16 cellular contexts compared by ENCODE assay signal in the genomic region with DNA sequence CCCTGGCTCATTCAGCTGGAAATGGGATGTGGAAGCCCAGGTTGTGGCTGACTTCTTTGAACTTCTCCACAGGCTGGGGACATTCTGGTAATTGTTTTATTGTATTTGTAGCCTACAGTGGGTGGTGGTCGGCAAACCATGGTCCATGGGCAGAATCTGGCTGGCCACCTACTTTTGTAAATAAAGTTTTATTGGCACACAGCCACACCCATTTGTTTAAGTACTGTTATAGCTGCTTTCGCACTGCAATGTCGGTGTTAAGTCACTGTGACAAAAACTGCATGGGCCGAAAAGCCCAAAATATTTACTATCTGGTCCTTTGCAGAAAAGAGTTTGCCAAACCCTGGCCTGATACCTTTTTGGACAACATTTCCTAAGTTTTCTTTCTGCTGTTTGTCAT.
DNase-seq lines count a peak whose midpoint lies in the region; ATAC-seq, FAIRE-seq and TF ChIP-seq lines count a peak whose summit lies in the region.
"Had no signal": no experiment of that assay in that cellular context is flagged by ENCODE, and none has a peak within 500 bp of the region (broad histone marks: within the 10 kb centered on the region; RNA-seq: fewer than 3 reads in every experiment).

No MANE protein-coding gene starts in this region.

- H3K36me3 ChIP-seq in SK-N-MC (ENCODE audit: insufficient read depth, low read length): no peaks in the 10 kb centered on the region
- no peaks in the 10 kb centered on the region for H3K36me3 ChIP-seq in GM12878 (ENCODE audit: control insufficient read depth in 2 of 2, insufficient read depth in 2 of 2, low read length in 1 of 2)
- no peaks in the 10 kb centered on the region for H3K36me3 ChIP-seq in endodermal cell (ENCODE audit: control insufficient read depth, insufficient read depth, low read length)

- H3K9ac ChIP-seq in SK-N-MC (ENCODE audit: insufficient read length) (no peak overlapping the region), GM12878 (ENCODE audit: control insufficient read depth, insufficient read depth, low read length) (no peak overlapping the region), endodermal cell (ENCODE audit: extremely low read depth, low read length, poor library complexity, severe bottlenecking) (no peak overlapping the region)

- TF ChIP-seq CTCF in GM12878 (IDR thresholded peaks at IDR 0.05 in 2 of 3, conservative IDR thresholded peaks at IDR 0.05 in 1 of 3; ENCODE audit: control insufficient read depth in 2 of 3, extremely low read depth in 1 of 3, insufficient read depth in 1 of 3, low read depth in 3 of 3, low read length in 3 of 3) (no peak), endodermal cell (conservative IDR thresholded peaks at IDR 0.05) (no peak), nephron progenitor cell (IDR thresholded peaks at IDR 0.05) (no peak)

- TF ChIP-seq EP300 in GM12878 (IDR thresholded peaks at IDR 0.05; ENCODE audit: borderline replicate concordance in 1 of 2, control insufficient read depth in 1 of 2, low read depth in 2 of 2, low read length in 2 of 2): no peak

- no peaks in the 10 kb centered on the region for H4K20me1 ChIP-seq in GM12878 (ENCODE audit: control insufficient read depth, insufficient read depth)

- no peak for TF ChIP-seq RAD21 in GM12878 (IDR thresholded peaks at IDR 0.05; ENCODE audit: insufficient read depth, low read depth, low read length)

- H3K4me3 ChIP-seq in SK-N-MC (no peak overlapping the region), GM12878 (no peak overlapping the region), endodermal cell (ENCODE audit: low read length) (no peak overlapping the region)

- POLR2A ChIA-PET in GM12878 (lab: Charles Lee): no interaction called here

- H2AFZ ChIP-seq in GM12878 (ENCODE audit: control insufficient read depth, low read depth, low read length): no peak overlapping the region

- FAIRE-seq in GM12878 (lab: Jason Lieb, UNC): no peak
- FAIRE-seq: A204.1, D721Med had no signal

- intact Hi-C loops in GM12878 (cut with micrococcal nuclease; ENCODE audit: unreplicated experiment): no loop called here

- 53% methylated on average over 4 of the region's 4 CpGs for WGBS in GM12878 (ENCODE audit: insufficient coverage, insufficient replicate concordance, low lambda C conversion rate, missing lambda C conversion rate)
- 93 to 100% methylated on average over 4 of the region's 4 CpGs for WGBS in endodermal cell (ENCODE audit: insufficient coverage in 1 of 2, insufficient read length in 1 of 2), 2 experiments

- SMC1A ChIA-PET in GM12878 (lab: Charles Lee; ENCODE audit: uncharacterized antibody, unreplicated experiment): no interaction called here

- TF ChIP-seq POLR2A in GM12878 (IDR thresholded peaks at IDR 0.05; ENCODE audit: low read depth, low read length): no peak

- H3K36me3 Mint-ChIP-seq in endodermal cell (ENCODE audit: low read depth) (peaks cover 5% of the 10 kb centered on the region), nephron progenitor cell (ENCODE audit: low read depth) (peaks cover 32% of the 10 kb centered on the region)
- no peaks in the 10 kb centered on the region for H3K36me3 Mint-ChIP-seq in activated T-cell treated with anti-CD3 and anti-CD28 coated beads, Interleukin-2, amount 50 U/mL, for 24 hours (ENCODE audit: low read depth)

- H3K9me3 Mint-ChIP-seq in endodermal cell: no peaks in the 10 kb centered on the region
- no peaks in the 10 kb centered on the region for H3K9me3 Mint-ChIP-seq in nephron progenitor cell
- peaks cover 2% of the 10 kb centered on the region for H3K9me3 Mint-ChIP-seq in activated T-cell treated with anti-CD3 and anti-CD28 coated beads, Interleukin-2, amount 50 U/mL, for 24 hours
- H3K9me3 Mint-ChIP-seq: CD4-positive, alpha-beta T cell; H9 had no signal

- DNase-seq in SK-N-MC (ENCODE audit: low read depth, low spot score): no peak
- no peak for DNase-seq in GM12878 (ENCODE audit: low read depth, low spot score)
- DNase-seq in endodermal cell: peak; percentile 39
- no peak for DNase-seq in nephron progenitor cell
- no peak for DNase-seq in NCI-H524 (lab: John Stamatoyannopoulos, UW)
- DNase-seq in activated T-cell treated with anti-CD3 and anti-CD28 coated beads, Interleukin-2, amount 50 U/mL, for 24 hours: no peak
- no peak for DNase-seq in NCI-H69 (lab: John Stamatoyannopoulos, UW)
- DNase-seq: Caco-2; CD4-positive, alpha-beta T cell; DMS153; DMS79; GOT3; H9 had no signal

- H3K4me1 Mint-ChIP-seq in endodermal cell (peaks cover 29% of the 10 kb centered on the region), nephron progenitor cell (peaks cover 23% of the 10 kb centered on the region)
- H3K4me1 Mint-ChIP-seq in activated T-cell treated with anti-CD3 and anti-CD28 coated beads, Interleukin-2, amount 50 U/mL, for 24 hours (ENCODE audit: low read depth): no peaks in the 10 kb centered on the region

- no peaks in the 10 kb centered on the region for H3K79me2 ChIP-seq in GM12878 (ENCODE audit: control insufficient read depth, insufficient read depth, low read length)

- H3K9me3 ChIP-seq in SK-N-MC (ENCODE audit: low read depth, low read length): no peaks in the 10 kb centered on the region
- H3K9me3 ChIP-seq in GM12878 (replicated peaks; ENCODE audit: control insufficient read depth, insufficient read depth, low read length): no peaks in the 10 kb centered on the region; the same call in 1 of the 3 replicates
- H3K9me3 ChIP-seq in endodermal cell (ENCODE audit: control insufficient read depth, low read length): no peaks in the 10 kb centered on the region
- H3K9me3 ChIP-seq: Caco-2 had no signal

- H3K4me2 ChIP-seq in GM12878 (ENCODE audit: control insufficient read depth, insufficient read depth): no peak overlapping the region

- no peak for ATAC-seq in GM12878

- CTCF ChIA-PET in GM12878 (lab: Yijun Ruan, JAX): no interaction called here

- RAD21 ChIA-PET in GM12878 (lab: Charles Lee; ENCODE audit: unreplicated experiment): no interaction called here

- H3K27me3 Mint-ChIP-seq in endodermal cell (ENCODE audit: insufficient read depth) (no peaks in the 10 kb centered on the region), nephron progenitor cell (ENCODE audit: low read depth, poor library complexity) (peaks cover 7% of the 10 kb centered on the region)
- H3K27me3 Mint-ChIP-seq in activated T-cell treated with anti-CD3 and anti-CD28 coated beads, Interleukin-2, amount 50 U/mL, for 24 hours: peaks cover 8% of the 10 kb centered on the region
- H3K27me3 Mint-ChIP-seq: CD4-positive, alpha-beta T cell had no signal

- in situ Hi-C loops in GM12878 (cut with MboI): no loop called here

- H3K27ac ChIP-seq in SK-N-MC: peak overlapping the region; percentile 96
- H3K27ac ChIP-seq in GM12878 (ENCODE audit: control insufficient read depth, insufficient read depth): no peak overlapping the region
- H3K27ac ChIP-seq in endodermal cell (ENCODE audit: low read depth, low read length): no peak overlapping the region
- H3K27ac ChIP-seq: C4-2B had no signal

- no peak overlapping the region for H3K27ac Mint-ChIP-seq in endodermal cell
- peak overlapping the region; percentile 75 for H3K27ac Mint-ChIP-seq in nephron progenitor cell
- H3K27ac Mint-ChIP-seq in activated T-cell treated with anti-CD3 and anti-CD28 coated beads, Interleukin-2, amount 50 U/mL, for 24 hours: no peak overlapping the region
- H3K27ac Mint-ChIP-seq: CD4-positive, alpha-beta T cell had no signal

- H3K4me3 Mint-ChIP-seq in endodermal cell (no peak overlapping the region), nephron progenitor cell (no peak overlapping the region)
- no peak overlapping the region for H3K4me3 Mint-ChIP-seq in activated T-cell treated with anti-CD3 and anti-CD28 coated beads, Interleukin-2, amount 50 U/mL, for 24 hours
- H3K4me3 Mint-ChIP-seq: CD4-positive, alpha-beta T cell; H9 had no signal

- no TSS peak for BruUV-seq in GM12878 (replicated peaks; lab: Mats Ljungman, UMichigan)

- no peaks in the 10 kb centered on the region for H3K27me3 ChIP-seq in GM12878 (replicated peaks in 1 of 2; ENCODE audit: control insufficient read depth in 2 of 2, insufficient read depth in 2 of 2, low read length in 1 of 2)
- no peaks in the 10 kb centered on the region for H3K27me3 ChIP-seq in endodermal cell (ENCODE audit: control insufficient read depth, insufficient read depth, low read length, poor library complexity, severe bottlenecking)

- H3K4me1 ChIP-seq in GM12878 (ENCODE audit: control insufficient read depth, insufficient read depth, low read length) (no peaks in the 10 kb centered on the region), endodermal cell (ENCODE audit: control insufficient read depth, insufficient read depth, low read length) (no peaks in the 10 kb centered on the region)
- H3K4me1 ChIP-seq: Caco-2 had no signal

TF ChIP-seq in GM12878, 131 proteins besides CTCF, POLR2A, EP300 and RAD21:
- TF ChIP-seq NBN (IDR thresholded peaks at IDR 0.05) (no peak), ZBTB40 (IDR thresholded peaks at IDR 0.05; ENCODE audit: borderline replicate concordance) (peak; percentile 46; the same call in 1 of the 2 replicates)
TF ChIP-seq in GM12878: peak in this region for 1.
